In the genomic region with DNA sequence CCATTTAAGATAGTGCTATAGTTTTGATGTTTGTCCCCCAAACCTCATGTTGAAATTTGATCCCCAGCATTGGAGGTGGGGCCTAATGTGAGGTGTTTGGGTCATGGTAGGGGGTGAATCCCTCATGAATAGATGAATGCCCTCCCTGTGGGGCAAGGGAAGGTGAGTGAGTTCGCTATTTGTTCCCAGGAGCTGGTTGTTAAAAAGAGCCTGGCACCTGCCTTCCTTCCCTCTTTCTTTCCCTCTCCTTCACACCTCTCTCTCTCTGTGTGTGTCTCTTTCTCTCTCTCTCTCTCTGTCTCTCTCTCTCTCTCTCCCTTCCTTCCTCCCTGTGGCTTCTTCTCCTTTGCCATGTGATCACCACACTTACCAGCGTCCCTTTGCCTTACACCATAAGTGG, we compare ENCODE assay signal across 20 cellular contexts.
A peak's percentile ranks its signal among the peaks of the same experiment; 100 is the strongest.
DNase-seq lines count a peak whose midpoint lies in the region; ATAC-seq and TF ChIP-seq lines count a peak whose summit lies in the region.
"Had no signal": no experiment of that assay in that cellular context is flagged by ENCODE, and none has a peak within 500 bp of the region (broad histone marks: within the 10 kb centered on the region; RNA-seq: fewer than 3 reads in every experiment).

No MANE protein-coding gene starts in this region.

- 71 to 75% methylated on average over 2 of the region's 2 CpGs for WGBS in transverse colon (ENCODE audit: low coverage in 1 of 2), 2 donors

- peaks cover 0 to 14% (median 4%) of the 10 kb centered on the region in 4 donors for H3K4me1 ChIP-seq in transverse colon
- no peaks in the 10 kb centered on the region for H3K4me1 ChIP-seq in naive thymus-derived CD4-positive, alpha-beta T cell (ENCODE audit: control insufficient read depth in 2 of 2, insufficient read depth in 2 of 2, low read length in 2 of 2)

- CTCF ChIA-PET in naive thymus-derived CD4-positive, alpha-beta T cell (lab: Charles Lee): no interaction called here

- DNase-seq in NCI-H69 (lab: John Stamatoyannopoulos, UW) (peak; percentile 5), glutamatergic neuron (no peak), iPS-NIHi7 (ENCODE audit: extremely low spot score) (peak; percentile 24), transverse colon (no peak), mesenteric fat pad (ENCODE audit: low spot score) (no peak), superior temporal gyrus (ENCODE audit: extremely low spot score) (no peak)
- DNase-seq in naive thymus-derived CD4-positive, alpha-beta T cell: no peak
- DNase-seq: CD4-positive, alpha-beta T cell; DMS153; MG63; NCI-H1417; NCI-H187 treated with DMSO at 0.1 percent for 48 hours; NCI-H2107; NCI-H748 treated with DMSO at 0.1 percent for 48 hours; SIG-M5; SK-N-SH had no signal

- H3K4me3 ChIP-seq in transverse colon: no peak overlapping the region
- no peak overlapping the region for H3K4me3 ChIP-seq in naive thymus-derived CD4-positive, alpha-beta T cell (ENCODE audit: low read length)
- H3K4me3 ChIP-seq: K562, MG63 had no signal

- no peak for TF ChIP-seq EP300 in transverse colon (IDR thresholded peaks at IDR 0.05; ENCODE audit: low read depth)

- no peak for TF ChIP-seq POLR2A in transverse colon (IDR thresholded peaks at IDR 0.05)

- H3K27me3 ChIP-seq in transverse colon: no peaks in the 10 kb centered on the region
- H3K27me3 ChIP-seq in naive thymus-derived CD4-positive, alpha-beta T cell (ENCODE audit: control insufficient read depth in 2 of 2, insufficient read depth in 2 of 2, low read length in 2 of 2): no peaks in the 10 kb centered on the region
- H3K27me3 ChIP-seq: MG63 had no signal

- H3K9me3 ChIP-seq in transverse colon: no peaks in the 10 kb centered on the region
- H3K9me3 ChIP-seq in naive thymus-derived CD4-positive, alpha-beta T cell (ENCODE audit: control insufficient read depth in 2 of 3, low read length in 3 of 3): no peaks in the 10 kb centered on the region
- H3K9me3 ChIP-seq: MG63, SK-N-SH had no signal

- peaks cover 4% of the 10 kb centered on the region for H3K27me3 Mint-ChIP-seq in glutamatergic neuron (ENCODE audit: unreplicated experiment)
- peaks cover 0 to 26% (median 14%) of the 10 kb centered on the region in 5 donors for H3K27me3 Mint-ChIP-seq in naive thymus-derived CD4-positive, alpha-beta T cell

- peak overlapping the region; percentile 56 for H3K27ac Mint-ChIP-seq in glutamatergic neuron (ENCODE audit: unreplicated experiment)
- no peak overlapping the region for H3K27ac Mint-ChIP-seq in naive thymus-derived CD4-positive, alpha-beta T cell
- H3K27ac Mint-ChIP-seq: CD4-positive, alpha-beta T cell had no signal

- intact Hi-C loops in transverse colon (cut with DNase I; ENCODE audit: low total_unique reads): no loop called here
- intact Hi-C loops in naive thymus-derived CD4-positive, alpha-beta T cell (cut with micrococcal nuclease): no loop called here

- peaks cover 7% of the 10 kb centered on the region for H3K36me3 Mint-ChIP-seq in glutamatergic neuron (ENCODE audit: unreplicated experiment)
- H3K36me3 Mint-ChIP-seq in naive thymus-derived CD4-positive, alpha-beta T cell: no peaks in the 10 kb centered on the region

- in situ Hi-C loops in transverse colon (cut with MboI; ENCODE audit: low pct_ligation_motif_present in 1 of 4, low pct_unique_long_range_greater_than_20kb in 1 of 4, low sequenced_read_pairs in 3 of 4): no loop called here

- H3K27ac ChIP-seq in transverse colon: peak overlapping the region; percentile 16 to 64 (median 47)
- H3K27ac ChIP-seq in naive thymus-derived CD4-positive, alpha-beta T cell (ENCODE audit: low read depth, low read length): no peak overlapping the region
- H3K27ac ChIP-seq: HL-60 had no signal

- POLR2A ChIA-PET in naive thymus-derived CD4-positive, alpha-beta T cell (lab: Charles Lee): no interaction called here

- H3K36me3 ChIP-seq in transverse colon: no peaks in the 10 kb centered on the region
- H3K36me3 ChIP-seq in naive thymus-derived CD4-positive, alpha-beta T cell (ENCODE audit: control insufficient read depth in 2 of 3, insufficient read depth in 3 of 3, low read length in 3 of 3): no peaks in the 10 kb centered on the region
- H3K36me3 ChIP-seq: MG63 had no signal

- no peak for ATAC-seq in naive thymus-derived CD4-positive, alpha-beta T cell
- ATAC-seq: HepG2, K562, Panc1 had no signal

- peaks cover 5% of the 10 kb centered on the region for H3K4me1 Mint-ChIP-seq in glutamatergic neuron (ENCODE audit: low read depth, unreplicated experiment)
- peaks cover 0 to 13% (median 9%) of the 10 kb centered on the region in 7 donors for H3K4me1 Mint-ChIP-seq in naive thymus-derived CD4-positive, alpha-beta T cell

- TF ChIP-seq CTCF in glutamatergic neuron (IDR thresholded peaks at IDR 0.05; ENCODE audit: partially characterized antibody, unreplicated experiment) (no peak), transverse colon (IDR thresholded peaks at IDR 0.05) (no peak)

- no peak overlapping the region for H3K4me3 Mint-ChIP-seq in glutamatergic neuron (ENCODE audit: unreplicated experiment)
- H3K4me3 Mint-ChIP-seq in naive thymus-derived CD4-positive, alpha-beta T cell: no peak overlapping the region
- H3K4me3 Mint-ChIP-seq: CD4-positive, alpha-beta T cell had no signal

- peaks cover 3% of the 10 kb centered on the region for H3K9me3 Mint-ChIP-seq in glutamatergic neuron (ENCODE audit: unreplicated experiment)
- H3K9me3 Mint-ChIP-seq in naive thymus-derived CD4-positive, alpha-beta T cell: peaks cover 0 to 7% (median 2%) of the 10 kb centered on the region in 11 donors
- H3K9me3 Mint-ChIP-seq: CD4-positive, alpha-beta T cell had no signal

Comparison
In these comparisons a context has a peak if more than half of its experiments do, and no peak if none do; other contexts are left out.
1. DNase-seq: peak in NCI-H69 (single experiment) and iPS-NIHi7 (single experiment); none in glutamatergic neuron (single experiment), transverse colon (single experiment), mesenteric fat pad (single experiment), superior temporal gyrus (single experiment) and naive thymus-derived CD4-positive, alpha-beta T cell (0 of 9).